ENCODE assay signal across 8 cellular contexts in genomic region chr2:27494944-27495554, GRCh38. TPM values are rescaled to one million over a fixed set of nuclear protein-coding genes. Genes with fewer than 3 reads are reported as not detected.
DNase-seq lines count a peak whose midpoint lies in the region; ATAC-seq and TF ChIP-seq lines count a peak whose summit lies in the region.

TSS of gene FNDC4 (minus strand) at chr2:27495200. CDS start at chr2:27494679, 521 bp downstream.

- H3K4me3 ChIP-seq in effector memory CD4-positive, alpha-beta T cell (ENCODE audit: insufficient read depth, low read depth, low read length, poor library complexity, severe bottlenecking) = peak within 1 kb of the TSS; percentile 42
- H3K4me3 ChIP-seq in testis = peak within 1 kb of the TSS; percentile 66

- peaks cover 9 to 15% (median 12%) of the 10 kb centered on the region in 3 donors for H3K4me1 Mint-ChIP-seq in T-cell

- DNase-seq in GM13976 (ENCODE audit: low spot score) = peak; percentile 52
- DNase-seq in T-cell = peak in 4 of 34 experiments; percentile 4 to 31 (median 16)
- DNase-seq in effector memory CD4-positive, alpha-beta T cell = peak in 1 of 3 donors; percentile 10
- DNase-seq in lung microvascular endothelial cell (ENCODE audit: low read depth in 2 of 2) = peak; percentile 27 to 40
- no peak for DNase-seq in testis
- no peak for DNase-seq in NCI-H69 (lab: John Stamatoyannopoulos, UW)
- no peak for DNase-seq in NCI-H1105 treated with DMSO at 0.1 percent for 48 hours (lab: John Stamatoyannopoulos, UW)

- peaks cover 42 to 54% of the 10 kb centered on the region in 2 donors for H3K27me3 Mint-ChIP-seq in T-cell

- no peak for TF ChIP-seq CTCF in GM13976 (IDR thresholded peaks at IDR 0.05; ENCODE audit: borderline replicate concordance, control extremely low read depth, extremely low read depth, insufficient read depth, missing control alignments)
- no peak for TF ChIP-seq CTCF in testis (IDR thresholded peaks at IDR 0.05)

- in situ Hi-C loops in GM13976 (cut with MboI; ENCODE audit: low sequenced_read_pairs, unreplicated experiment) = no loop called here

- CTCF ChIA-PET in T-cell (lab: Charles Lee) = no interaction called here

- peaks cover 31% of the 10 kb centered on the region for H3K27me3 ChIP-seq in effector memory CD4-positive, alpha-beta T cell (replicated peaks; ENCODE audit: control insufficient read depth, insufficient read depth, low read length, poor library complexity, severe bottlenecking)
- no peaks in the 10 kb centered on the region for H3K27me3 ChIP-seq in testis

- no peaks in the 10 kb centered on the region for H3K36me3 ChIP-seq in effector memory CD4-positive, alpha-beta T cell (ENCODE audit: control insufficient read depth, insufficient read depth, low read length)
- no peaks in the 10 kb centered on the region for H3K36me3 ChIP-seq in testis (ENCODE audit: low read depth, missing control alignments)

- no peak within 1 kb of the TSS for H3K27ac ChIP-seq in effector memory CD4-positive, alpha-beta T cell (ENCODE audit: insufficient read depth, low read length, poor library complexity, severe bottlenecking)
- peak within 1 kb of the TSS; percentile 36 to 49 for H3K27ac ChIP-seq in testis

- H3K4me3 Mint-ChIP-seq in T-cell = peak within 1 kb of the TSS; percentile 66 to 84 (median 71)

- peaks cover 14% of the 10 kb centered on the region for H3K4me1 ChIP-seq in effector memory CD4-positive, alpha-beta T cell (ENCODE audit: control insufficient read depth, insufficient read depth, low read length, poor library complexity, severe bottlenecking)
- H3K4me1 ChIP-seq in testis = peaks cover 11% of the 10 kb centered on the region

- WGBS in testis, 2 donors = 0 to 1% methylated on average over 27 to 31 of the region's 70 CpGs

- POLR2A ChIA-PET in T-cell (lab: Charles Lee) = interaction anchor here in 1 of 2 donors (0.7 kb wide), 1 partner anchor 15 kb away, joined by 3 read pairs; no protein-coding TSS in a partner anchor

- ATAC-seq in T-cell (replicated peaks in 1 of 4) (peak; percentile 72 to 78 (median 73)), HG03045 (IDR thresholded peaks at IDR 0.05; ENCODE audit: unreplicated experiment) (no peak)

- intact Hi-C loops in testis (cut with DNase I; ENCODE audit: low total_unique reads) = no loop called here

- H3K9me3 ChIP-seq in effector memory CD4-positive, alpha-beta T cell (ENCODE audit: control insufficient read depth, low read length) = no peaks in the 10 kb centered on the region
- no peaks in the 10 kb centered on the region for H3K9me3 ChIP-seq in testis

- no peaks in the 10 kb centered on the region for H3K9me3 Mint-ChIP-seq in T-cell

- no peaks in the 10 kb centered on the region for H3K36me3 Mint-ChIP-seq in T-cell

- no peak within 1 kb of the TSS for H3K27ac Mint-ChIP-seq in T-cell

- no peak for TF ChIP-seq POLR2A in testis (IDR thresholded peaks at IDR 0.05)

RNA-seq across cellular contexts. Expression of gene FNDC4, which starts in this region (rescaled TPM):
- under 1 TPM; 0.13 to 0.98 (median 0.50) TPM for total RNA-seq in T-cell
- total RNA-seq in lung microvascular endothelial cell = 8.3 and 10.9 TPM in 2 replicates
- total RNA-seq in testis = 10 to 100 TPM; 23.5 to 39.2 TPM
- 35.9 TPM for polyA plus RNA-seq in testis (ENCODE audit: insufficient read depth, low read depth, low replicate concordance)

Comparison
In these comparisons a context has a peak if more than half of its experiments do, and no peak if none do; other contexts are left out.
1. Peak in ATAC-seq in T-cell; RNA of the gene not detected or under 1 TPM.
2. DNase-seq: peak in GM13976 (single experiment) and lung microvascular endothelial cell (2 of 2); none in testis (single experiment), NCI-H69 (single experiment) and NCI-H1105 treated with DMSO at 0.1 percent for 48 hours (single experiment).